Comparison of ENCODE assay signal across 10 cellular contexts in the genomic region with DNA sequence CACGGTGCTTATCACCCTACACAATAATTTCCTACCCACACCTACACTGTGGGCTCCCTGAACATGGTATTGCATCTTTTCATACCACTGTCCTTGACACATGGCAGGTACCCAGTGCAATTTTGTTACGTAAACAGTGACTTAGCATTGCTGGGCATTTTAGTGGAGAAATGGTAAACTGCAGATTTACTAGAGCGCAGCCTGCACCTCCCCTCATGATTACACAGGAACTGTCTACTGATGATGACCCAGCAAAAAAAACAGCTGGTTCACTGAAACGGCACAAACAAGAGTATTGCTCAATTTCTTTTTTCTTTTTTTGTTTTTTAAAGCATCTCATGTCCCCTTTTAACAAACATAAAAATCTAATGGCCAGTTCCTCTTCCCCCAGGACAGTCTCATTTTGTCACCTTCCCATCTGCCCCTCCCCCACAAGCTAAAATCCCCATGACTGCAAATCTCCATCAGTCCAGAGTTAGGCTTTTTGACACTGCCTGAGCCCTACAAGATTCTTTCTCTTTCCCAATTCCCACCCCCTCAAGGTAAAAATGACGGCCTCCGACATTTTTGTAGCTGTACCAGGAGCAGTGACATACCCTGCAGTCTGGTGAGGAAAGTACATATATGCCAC. TPM values are rescaled to one million over a fixed set of nuclear protein-coding genes. Genes with fewer than 3 reads are reported as not detected.
DNase-seq lines count a peak whose midpoint lies in the region; ATAC-seq and TF ChIP-seq lines count a peak whose summit lies in the region.
"Had no signal": no experiment of that assay in that cellular context is flagged by ENCODE, and none has a peak within 500 bp of the region (broad histone marks: within the 10 kb centered on the region; RNA-seq: fewer than 3 reads in every experiment).

No MANE protein-coding gene starts in this region.

- intact Hi-C loops in activated naive CD4-positive, alpha-beta T cell treated with anti-CD3 and anti-CD28 coated beads for 36 hours (cut with micrococcal nuclease): loop anchor here (5.0 kb wide), 1 partner anchor 247 kb away; no protein-coding TSS in a partner anchor
- intact Hi-C loops in activated B cell treated with CpG ODN at 0.5 μM for 24 hours (cut with micrococcal nuclease) (loop anchor here (5.0 kb wide), 3 partner anchors 102 to 798 kb away; a partner anchor contains a TSS), transverse colon (cut with DNase I; ENCODE audit: low total_unique reads) (no loop called here)

- no peak for TF ChIP-seq EP300 in transverse colon (IDR thresholded peaks at IDR 0.05; ENCODE audit: low read depth)

- no peaks in the 10 kb centered on the region for H3K27me3 ChIP-seq in transverse colon

- no peaks in the 10 kb centered on the region for H3K9me3 ChIP-seq in transverse colon

- ATAC-seq in activated B cell treated with CpG ODN at 0.5 μM for 24 hours (ENCODE audit: low read depth) (no peak), left lobe of liver (peak; percentile 47), GM19397 (IDR thresholded peaks at IDR 0.05; ENCODE audit: unreplicated experiment) (no peak)

- H3K27me3 Mint-ChIP-seq in activated naive CD4-positive, alpha-beta T cell treated with anti-CD3 and anti-CD28 coated beads for 36 hours (ENCODE audit: low read depth): peaks cover 2% of the 10 kb centered on the region
- no peaks in the 10 kb centered on the region for H3K27me3 Mint-ChIP-seq in activated B cell treated with CpG ODN at 0.5 μM for 24 hours

- no peak overlapping the region for H3K4me3 Mint-ChIP-seq in activated naive CD4-positive, alpha-beta T cell treated with anti-CD3 and anti-CD28 coated beads for 36 hours
- peak overlapping the region; percentile 13 for H3K4me3 Mint-ChIP-seq in activated B cell treated with CpG ODN at 0.5 μM for 24 hours

- H3K27ac ChIP-seq in transverse colon: peak overlapping the region in 3 of 4 donors; percentile 89 to 92 (median 90)
- H3K27ac ChIP-seq: epithelial cell of prostate had no signal

- TF ChIP-seq CTCF in activated B cell treated with CpG ODN at 0.5 μM for 24 hours (IDR thresholded peaks at IDR 0.05) (no peak), transverse colon (IDR thresholded peaks at IDR 0.05) (no peak)

- TF ChIP-seq POLR2A in transverse colon (IDR thresholded peaks at IDR 0.05): no peak

- no peak for DNase-seq in activated naive CD4-positive, alpha-beta T cell treated with anti-CD3 and anti-CD28 coated beads for 36 hours
- DNase-seq in activated naive CD4-positive, alpha-beta T cell treated with Interleukin-2 at 50 U/mL for 16 hours: no peak
- DNase-seq in activated B cell treated with CpG ODN at 0.5 μM for 24 hours: no peak
- no peak for DNase-seq in left lobe of liver (ENCODE audit: low spot score)
- DNase-seq in transverse colon: no peak
- DNase-seq in GM19238 (ENCODE audit: insufficient read length, low spot score): no peak
- DNase-seq in AG08396 (ENCODE audit: low spot score): no peak
- DNase-seq: NCI-H510A had no signal

- peaks cover 28% of the 10 kb centered on the region for H3K4me1 Mint-ChIP-seq in activated naive CD4-positive, alpha-beta T cell treated with anti-CD3 and anti-CD28 coated beads for 36 hours (ENCODE audit: low read depth)
- peaks cover 24% of the 10 kb centered on the region for H3K4me1 Mint-ChIP-seq in activated B cell treated with CpG ODN at 0.5 μM for 24 hours

- POLR2A ChIA-PET in activated B cell treated with CpG ODN at 0.5 μM for 24 hours (lab: Charles Lee): no interaction called here

- WGBS in transverse colon (ENCODE audit: low coverage in 1 of 2), 2 donors: 73 to 80% methylated on average over 5 to 6 of the region's 6 CpGs

- CTCF ChIA-PET in activated naive CD4-positive, alpha-beta T cell treated with anti-CD3 and anti-CD28 coated beads for 36 hours (lab: Charles Lee): interaction anchor here (0.6 to 2.1 kb wide), 8 partner anchors 9 to 406 kb away, joined by 3 to 13 read pairs (median 5); a partner anchor contains a TSS
- CTCF ChIA-PET in activated B cell treated with CpG ODN at 0.5 μM for 24 hours (lab: Charles Lee): no interaction called here

- H3K4me1 ChIP-seq in transverse colon: peaks cover 9 to 25% (median 11%) of the 10 kb centered on the region in 4 donors

- no peaks in the 10 kb centered on the region for H3K9me3 Mint-ChIP-seq in activated naive CD4-positive, alpha-beta T cell treated with anti-CD3 and anti-CD28 coated beads for 36 hours
- H3K9me3 Mint-ChIP-seq in activated B cell treated with CpG ODN at 0.5 μM for 24 hours: no peaks in the 10 kb centered on the region

- H3K36me3 ChIP-seq in transverse colon: peaks cover 0 to 38% (median 15%) of the 10 kb centered on the region in 4 donors

- peaks cover 15% of the 10 kb centered on the region for H3K36me3 Mint-ChIP-seq in activated naive CD4-positive, alpha-beta T cell treated with anti-CD3 and anti-CD28 coated beads for 36 hours (ENCODE audit: low read depth)
- H3K36me3 Mint-ChIP-seq in activated B cell treated with CpG ODN at 0.5 μM for 24 hours (ENCODE audit: low read depth): peaks cover 54% of the 10 kb centered on the region

- peak overlapping the region; percentile 52 for H3K27ac Mint-ChIP-seq in activated naive CD4-positive, alpha-beta T cell treated with anti-CD3 and anti-CD28 coated beads for 36 hours
- peak overlapping the region; percentile 5 for H3K27ac Mint-ChIP-seq in activated B cell treated with CpG ODN at 0.5 μM for 24 hours

- no peak overlapping the region for H3K4me3 ChIP-seq in transverse colon

- in situ Hi-C loops in transverse colon (cut with MboI; ENCODE audit: low pct_ligation_motif_present in 1 of 4, low pct_unique_long_range_greater_than_20kb in 1 of 4, low sequenced_read_pairs in 3 of 4): no loop called here

RNA-seq across cellular contexts. Expression of a gene that starts 2.8 kb away (rescaled TPM):
- 10 to 100 TPM; 11.8 to 12.0 TPM for total RNA-seq in activated naive CD4-positive, alpha-beta T cell treated with anti-CD3 and anti-CD28 coated beads for 36 hours
- total RNA-seq in activated B cell treated with CpG ODN at 0.5 μM for 24 hours: 21.0 and 28.4 TPM in 2 replicates
- 12.0 TPM for total RNA-seq in left lobe of liver
- total RNA-seq in transverse colon: 10 to 100 TPM; 15.8 to 50.4 (median 33.1) TPM

RNA-seq across cellular contexts. Expression of a gene that starts 34.0 kb away (rescaled TPM):
- 1 to 10 TPM; 8.7 to 9.7 TPM for total RNA-seq in activated naive CD4-positive, alpha-beta T cell treated with anti-CD3 and anti-CD28 coated beads for 36 hours
- total RNA-seq in activated B cell treated with CpG ODN at 0.5 μM for 24 hours (14.0 and 16.2 TPM in 2 replicates), left lobe of liver (6.5 TPM), transverse colon (10 to 100 TPM in 2 of 4 donors, 1 to 10 TPM in 2; 7.8 to 58.9 (median 14.2) TPM)
